In the genomic region with DNA sequence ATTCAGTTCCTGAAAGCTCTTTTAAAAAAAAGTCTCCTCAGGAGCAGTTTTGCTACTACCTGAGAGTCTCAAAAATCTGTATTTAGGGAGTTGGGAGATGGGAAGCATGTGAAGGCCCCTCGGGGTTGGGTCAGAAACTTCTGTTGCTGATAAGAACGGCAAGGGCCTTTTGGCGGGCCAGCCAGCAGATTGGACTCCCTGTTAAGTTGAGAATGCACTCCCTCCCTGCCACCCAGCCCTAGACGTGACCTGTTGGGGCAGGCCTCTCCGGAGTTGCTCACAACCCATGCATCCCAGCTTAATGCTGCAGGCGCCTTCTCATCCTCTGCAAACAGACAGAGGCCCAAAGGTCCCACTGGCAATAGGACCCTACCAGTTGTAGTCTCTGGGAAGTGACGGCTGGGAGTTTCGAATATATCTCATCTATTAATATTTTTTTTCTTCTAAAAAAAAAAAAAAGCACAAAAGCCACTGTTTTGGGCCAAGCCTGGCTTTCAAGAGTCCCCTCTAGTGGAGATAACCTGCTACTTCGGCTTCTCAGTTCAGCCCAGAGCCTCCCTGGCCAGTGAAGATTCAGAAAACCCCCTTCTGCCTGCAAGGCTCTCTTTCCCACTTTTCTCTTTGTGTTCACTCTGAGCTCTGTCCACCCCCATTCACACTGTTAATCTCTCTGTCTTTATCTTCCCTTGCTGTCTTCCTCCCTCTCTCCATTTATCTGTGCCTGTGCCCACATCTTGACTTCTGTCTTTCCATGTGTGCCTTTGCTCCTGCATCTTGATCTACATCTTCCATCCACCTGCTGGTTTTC, we compare ENCODE assay signal across 8 cellular contexts. TPM values are rescaled to one million over a fixed set of nuclear protein-coding genes. Genes with fewer than 3 reads are reported as not detected.
DNase-seq lines count a peak whose midpoint lies in the region; ATAC-seq and TF ChIP-seq lines count a peak whose summit lies in the region.

No MANE protein-coding gene starts in this region.

- no peaks in the 10 kb centered on the region for H3K36me3 ChIP-seq in stomach

- no peak for TF ChIP-seq EP300 in stomach (IDR thresholded peaks at IDR 0.05)

- H3K27ac ChIP-seq in stomach, result peak overlapping the region; percentile 88 to 97 (median 92)

- H3K4me1 ChIP-seq in stomach, result peaks cover 83 to 92% (median 90%) of the 10 kb centered on the region in 4 donors

- no peaks in the 10 kb centered on the region for H3K9me3 ChIP-seq in stomach

- peaks cover 0 to 19% (median 0%) of the 10 kb centered on the region in 3 donors for H3K27me3 ChIP-seq in stomach

- peak; percentile 70 for DNase-seq in AG08396 (ENCODE audit: low spot score)
- peak; percentile 71 for DNase-seq in GM13977 (ENCODE audit: low spot score)
- DNase-seq in NCI-H146 treated with DMSO at 0.1 percent for 48 hours (lab: John Stamatoyannopoulos, UW; ENCODE audit: unreplicated experiment), result peak; percentile 45
- DNase-seq in astrocyte of the cerebellum (ENCODE audit: low read depth), result no peak
- peak; percentile 61 for DNase-seq in iPS-NIHi7 (ENCODE audit: extremely low spot score)
- DNase-seq in stomach, result no peak
- DNase-seq in foreskin melanocyte, result no peak

- 25 to 30% (median 26%) methylated on average over 9 of the region's 9 CpGs for WGBS in stomach, 5 donors

- in situ Hi-C loops in GM13977 (cut with MboI; ENCODE audit: low pct_unique_long_range_greater_than_20kb, low sequenced_read_pairs, unreplicated experiment) (loop anchor here (25.0 kb wide), 1 partner anchor 102 kb away; no protein-coding TSS in a partner anchor), astrocyte of the cerebellum (cut with HindIII; ENCODE audit: low sequenced_read_pairs) (loop anchor here (5.0 kb wide), 1 partner anchor 82 kb away; no protein-coding TSS in a partner anchor)

- ATAC-seq in HG02970 (IDR thresholded peaks at IDR 0.05; ENCODE audit: low FRiP score, unreplicated experiment), result no peak

- TF ChIP-seq POLR2A in stomach (IDR thresholded peaks at IDR 0.05), result no peak

- TF ChIP-seq CTCF in GM13977 (IDR thresholded peaks at IDR 0.05; ENCODE audit: extremely low read depth, insufficient read depth, missing control alignments), result peak; percentile 69
- TF ChIP-seq CTCF in astrocyte of the cerebellum (IDR thresholded peaks at IDR 0.05; ENCODE audit: low read depth, low read length, missing control alignments), result peak; percentile 89
- peak in 5 of 7 experiments; percentile 28 to 74 (median 71) for TF ChIP-seq CTCF in stomach (IDR thresholded peaks at IDR 0.05)

- intact Hi-C loops in stomach (cut with DNase I; ENCODE audit: low total_unique reads), result no loop called here

- H3K4me3 ChIP-seq in astrocyte of the cerebellum (ENCODE audit: low read depth, low read length) (peak overlapping the region; percentile 5), stomach (peak overlapping the region in 3 of 4 donors; percentile 9 to 83 (median 31))

RNA-seq across cellular contexts. Expression of a gene that starts 5.3 kb away (rescaled TPM):
- total RNA-seq in stomach, result 100 to 1,000 TPM in 1 of 5 donors, 10 to 100 TPM in 4; 21.0 to 185 (median 39.7) TPM
- polyA plus RNA-seq in stomach, result 10 to 100 TPM in 1 of 3 donors, 1 to 10 TPM in 2; 2.7 to 13.9 (median 4.0) TPM

Comparison
In these comparisons a context has a peak if more than half of its experiments do, and no peak if none do; other contexts are left out.
1. DNase-seq: peak in AG08396 (single experiment), GM13977 (single experiment), NCI-H146 treated with DMSO at 0.1 percent for 48 hours (single experiment) and iPS-NIHi7 (single experiment); none in astrocyte of the cerebellum (single experiment), stomach (single experiment) and foreskin melanocyte (single experiment).
2. Peak in every context shown above with its lines, with median percentiles within 50 percentile points of each other: CTCF ChIP-seq.